In the genomic region with DNA sequence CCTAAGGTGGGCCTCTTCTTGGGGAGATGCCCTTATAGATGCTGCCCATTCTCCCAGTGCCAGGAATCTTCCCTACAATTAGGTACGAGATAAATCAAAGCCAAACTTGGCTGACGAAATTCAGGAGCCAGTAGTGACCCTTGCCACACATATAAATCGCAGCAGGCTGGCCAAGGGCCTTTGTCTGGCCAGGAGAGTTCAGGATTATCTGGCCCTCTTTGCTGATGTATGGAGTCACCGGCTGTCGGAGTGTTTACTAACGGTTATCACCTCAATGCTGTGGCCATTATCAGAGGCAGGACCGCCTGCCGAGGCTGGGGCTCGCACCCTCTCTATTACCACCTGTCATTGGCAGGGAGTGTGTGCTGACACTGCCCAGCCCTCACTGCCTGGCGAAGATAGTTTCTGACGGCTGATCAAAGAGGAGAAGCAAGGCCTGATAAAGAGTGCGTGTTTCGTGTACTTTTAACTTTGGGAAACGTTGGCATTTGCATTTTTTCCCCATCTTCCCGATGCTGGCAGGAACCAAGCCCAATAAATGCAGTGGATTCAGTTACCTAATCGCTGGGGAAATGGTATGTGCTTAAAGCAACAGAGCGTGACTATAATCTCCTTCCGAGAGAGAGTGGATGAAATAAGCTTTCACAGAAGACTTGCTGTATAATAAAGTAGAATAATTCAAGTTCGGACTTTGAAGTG, we compare ENCODE assay signal across 1 cellular context.
TF ChIP-seq lines count a peak whose summit lies in the region.

No MANE protein-coding gene starts in this region.

TF ChIP-seq in HepG2, 621 proteins besides CTCF, POLR2A, EP300 and RAD21 (continues in another document):
- TF ChIP-seq NR2C2 (CRISPR knock-in tag; IDR thresholded peaks at IDR 0.05; ENCODE audit: borderline replicate concordance) (peak; percentile 46; the same call in 1 of the 2 replicates), ZNF720 (CRISPR knock-in tag; IDR thresholded peaks at IDR 0.05) (0 out of 2 replicates have a peak, but pooled peaks have one; percentile 19), ZNF446 (CRISPR knock-in tag; IDR thresholded peaks at IDR 0.05) (0 out of 2 replicates have a peak, but pooled peaks have one; percentile 41), ZNF883 (CRISPR knock-in tag; IDR thresholded peaks at IDR 0.05; ENCODE audit: not compliant biosample characterization) (peak; percentile 75), HNF4A (CRISPR knock-in tag; IDR thresholded peaks at IDR 0.05) (peak; percentile 80), GTF2F1 (IDR thresholded peaks at IDR 0.05; ENCODE audit: low read length) (no peak), ZNF747 (CRISPR knock-in tag; IDR thresholded peaks at IDR 0.05; ENCODE audit: borderline replicate concordance) (peak; percentile 60; the same call in 1 of the 2 replicates), CREB1 (IDR thresholded peaks at IDR 0.05) (peak; percentile 30; the same call in 1 of the 2 replicates), CREB1 (CRISPR knock-in tag; IDR thresholded peaks at IDR 0.05) (peak; percentile 84), ZNF101 (CRISPR knock-in tag; IDR thresholded peaks at IDR 0.05; ENCODE audit: borderline replicate concordance, low read depth) (no peak), SALL1 (CRISPR knock-in tag; IDR thresholded peaks at IDR 0.05) (peak; percentile 96), STAG1 (CRISPR knock-in tag; IDR thresholded peaks at IDR 0.05) (peak; percentile 26; the same call in 1 of the 2 replicates), RARA (CRISPR knock-in tag; IDR thresholded peaks at IDR 0.05) (peak; percentile 82), TGIF2 (CRISPR knock-in tag; IDR thresholded peaks at IDR 0.05) (peak; percentile 92), SP5 (CRISPR knock-in tag; IDR thresholded peaks at IDR 0.05; ENCODE audit: borderline replicate concordance, low read depth) (peak; percentile 75), SPEN (CRISPR knock-in tag; IDR thresholded peaks at IDR 0.05; ENCODE audit: low read depth) (no peak), BRCA1 (CRISPR knock-in tag; IDR thresholded peaks at IDR 0.05) (peak; percentile 72; the same call in 1 of the 2 replicates), ZNF788 (CRISPR knock-in tag; IDR thresholded peaks at IDR 0.05; ENCODE audit: borderline replicate concordance) (peak; percentile 92; the same call in 1 of the 2 replicates), ZNF782 (CRISPR knock-in tag; IDR thresholded peaks at IDR 0.05; ENCODE audit: borderline replicate concordance) (no peak), DPF2 (CRISPR knock-in tag; IDR thresholded peaks at IDR 0.05; ENCODE audit: borderline replicate concordance, low read depth) (peak; percentile 45; the same call in 1 of the 2 replicates), KDM2A (CRISPR knock-in tag; IDR thresholded peaks at IDR 0.05; ENCODE audit: borderline replicate concordance, low read depth) (peak; percentile 32; the same call in 1 of the 2 replicates), ZNF703 (CRISPR knock-in tag; IDR thresholded peaks at IDR 0.05; ENCODE audit: borderline replicate concordance) (peak; percentile 60; the same call in 1 of the 2 replicates), HIVEP1 (CRISPR knock-in tag; IDR thresholded peaks at IDR 0.05) (peak; percentile 71), KLF12 (CRISPR knock-in tag; IDR thresholded peaks at IDR 0.05; ENCODE audit: borderline replicate concordance) (peak; percentile 68; the same call in 1 of the 2 replicates), KDM6A (CRISPR knock-in tag; IDR thresholded peaks at IDR 0.05; ENCODE audit: low read depth) (0 out of 2 replicates have a peak, but pooled peaks have one; percentile 47)
- TF ChIP-seq, protein P1, sequence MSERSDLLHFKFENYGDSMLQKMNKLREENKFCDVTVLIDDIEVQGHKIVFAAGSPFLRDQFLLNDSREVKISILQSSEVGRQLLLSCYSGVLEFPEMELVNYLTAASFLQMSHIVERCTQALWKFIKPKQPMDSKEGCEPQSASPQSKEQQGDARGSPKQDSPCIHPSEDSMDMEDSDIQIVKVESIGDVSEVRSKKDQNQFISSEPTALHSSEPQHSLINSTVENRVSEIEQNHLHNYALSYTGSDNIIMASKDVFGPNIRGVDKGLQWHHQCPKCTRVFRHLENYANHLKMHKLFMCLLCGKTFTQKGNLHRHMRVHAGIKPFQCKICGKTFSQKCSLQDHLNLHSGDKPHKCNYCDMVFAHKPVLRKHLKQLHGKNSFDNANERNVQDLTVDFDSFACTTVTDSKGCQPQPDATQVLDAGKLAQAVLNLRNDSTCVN (CRISPR knock-in tag; IDR thresholded peaks at IDR 0.05; ENCODE audit: borderline replicate concordance) = no peak
- TF ChIP-seq, protein P2, sequence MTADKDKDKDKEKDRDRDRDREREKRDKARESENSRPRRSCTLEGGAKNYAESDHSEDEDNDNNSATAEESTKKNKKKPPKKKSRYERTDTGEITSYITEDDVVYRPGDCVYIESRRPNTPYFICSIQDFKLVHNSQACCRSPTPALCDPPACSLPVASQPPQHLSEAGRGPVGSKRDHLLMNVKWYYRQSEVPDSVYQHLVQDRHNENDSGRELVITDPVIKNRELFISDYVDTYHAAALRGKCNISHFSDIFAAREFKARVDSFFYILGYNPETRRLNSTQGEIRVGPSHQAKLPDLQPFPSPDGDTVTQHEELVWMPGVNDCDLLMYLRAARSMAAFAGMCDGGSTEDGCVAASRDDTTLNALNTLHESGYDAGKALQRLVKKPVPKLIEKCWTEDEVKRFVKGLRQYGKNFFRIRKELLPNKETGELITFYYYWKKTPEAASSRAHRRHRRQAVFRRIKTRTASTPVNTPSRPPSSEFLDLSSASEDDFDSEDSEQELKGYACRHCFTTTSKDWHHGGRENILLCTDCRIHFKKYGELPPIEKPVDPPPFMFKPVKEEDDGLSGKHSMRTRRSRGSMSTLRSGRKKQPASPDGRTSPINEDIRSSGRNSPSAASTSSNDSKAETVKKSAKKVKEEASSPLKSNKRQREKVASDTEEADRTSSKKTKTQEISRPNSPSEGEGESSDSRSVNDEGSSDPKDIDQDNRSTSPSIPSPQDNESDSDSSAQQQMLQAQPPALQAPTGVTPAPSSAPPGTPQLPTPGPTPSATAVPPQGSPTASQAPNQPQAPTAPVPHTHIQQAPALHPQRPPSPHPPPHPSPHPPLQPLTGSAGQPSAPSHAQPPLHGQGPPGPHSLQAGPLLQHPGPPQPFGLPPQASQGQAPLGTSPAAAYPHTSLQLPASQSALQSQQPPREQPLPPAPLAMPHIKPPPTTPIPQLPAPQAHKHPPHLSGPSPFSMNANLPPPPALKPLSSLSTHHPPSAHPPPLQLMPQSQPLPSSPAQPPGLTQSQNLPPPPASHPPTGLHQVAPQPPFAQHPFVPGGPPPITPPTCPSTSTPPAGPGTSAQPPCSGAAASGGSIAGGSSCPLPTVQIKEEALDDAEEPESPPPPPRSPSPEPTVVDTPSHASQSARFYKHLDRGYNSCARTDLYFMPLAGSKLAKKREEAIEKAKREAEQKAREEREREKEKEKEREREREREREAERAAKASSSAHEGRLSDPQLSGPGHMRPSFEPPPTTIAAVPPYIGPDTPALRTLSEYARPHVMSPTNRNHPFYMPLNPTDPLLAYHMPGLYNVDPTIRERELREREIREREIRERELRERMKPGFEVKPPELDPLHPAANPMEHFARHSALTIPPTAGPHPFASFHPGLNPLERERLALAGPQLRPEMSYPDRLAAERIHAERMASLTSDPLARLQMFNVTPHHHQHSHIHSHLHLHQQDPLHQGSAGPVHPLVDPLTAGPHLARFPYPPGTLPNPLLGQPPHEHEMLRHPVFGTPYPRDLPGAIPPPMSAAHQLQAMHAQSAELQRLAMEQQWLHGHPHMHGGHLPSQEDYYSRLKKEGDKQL (CRISPR knock-in tag; IDR thresholded peaks at IDR 0.05; ENCODE audit: low read depth) = peak; percentile 85; the same call in 1 of the 2 replicates
- TF ChIP-seq, protein P3, sequence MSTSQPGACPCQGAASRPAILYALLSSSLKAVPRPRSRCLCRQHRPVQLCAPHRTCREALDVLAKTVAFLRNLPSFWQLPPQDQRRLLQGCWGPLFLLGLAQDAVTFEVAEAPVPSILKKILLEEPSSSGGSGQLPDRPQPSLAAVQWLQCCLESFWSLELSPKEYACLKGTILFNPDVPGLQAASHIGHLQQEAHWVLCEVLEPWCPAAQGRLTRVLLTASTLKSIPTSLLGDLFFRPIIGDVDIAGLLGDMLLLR (CRISPR knock-in tag; IDR thresholded peaks at IDR 0.05) = no peak; the same call in 1 of the 2 replicates
- TF ChIP-seq, protein P4, sequence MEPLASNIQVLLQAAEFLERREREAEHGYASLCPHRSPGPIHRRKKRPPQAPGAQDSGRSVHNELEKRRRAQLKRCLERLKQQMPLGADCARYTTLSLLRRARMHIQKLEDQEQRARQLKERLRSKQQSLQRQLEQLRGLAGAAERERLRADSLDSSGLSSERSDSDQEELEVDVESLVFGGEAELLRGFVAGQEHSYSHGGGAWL (CRISPR knock-in tag; IDR thresholded peaks at IDR 0.05) = no peak; the same call in 1 of the 2 replicates
- TF ChIP-seq, protein P5, sequence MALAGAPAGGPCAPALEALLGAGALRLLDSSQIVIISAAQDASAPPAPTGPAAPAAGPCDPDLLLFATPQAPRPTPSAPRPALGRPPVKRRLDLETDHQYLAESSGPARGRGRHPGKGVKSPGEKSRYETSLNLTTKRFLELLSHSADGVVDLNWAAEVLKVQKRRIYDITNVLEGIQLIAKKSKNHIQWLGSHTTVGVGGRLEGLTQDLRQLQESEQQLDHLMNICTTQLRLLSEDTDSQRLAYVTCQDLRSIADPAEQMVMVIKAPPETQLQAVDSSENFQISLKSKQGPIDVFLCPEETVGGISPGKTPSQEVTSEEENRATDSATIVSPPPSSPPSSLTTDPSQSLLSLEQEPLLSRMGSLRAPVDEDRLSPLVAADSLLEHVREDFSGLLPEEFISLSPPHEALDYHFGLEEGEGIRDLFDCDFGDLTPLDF (CRISPR knock-in tag; IDR thresholded peaks at IDR 0.05) = no peak
- TF ChIP-seq, protein P6, sequence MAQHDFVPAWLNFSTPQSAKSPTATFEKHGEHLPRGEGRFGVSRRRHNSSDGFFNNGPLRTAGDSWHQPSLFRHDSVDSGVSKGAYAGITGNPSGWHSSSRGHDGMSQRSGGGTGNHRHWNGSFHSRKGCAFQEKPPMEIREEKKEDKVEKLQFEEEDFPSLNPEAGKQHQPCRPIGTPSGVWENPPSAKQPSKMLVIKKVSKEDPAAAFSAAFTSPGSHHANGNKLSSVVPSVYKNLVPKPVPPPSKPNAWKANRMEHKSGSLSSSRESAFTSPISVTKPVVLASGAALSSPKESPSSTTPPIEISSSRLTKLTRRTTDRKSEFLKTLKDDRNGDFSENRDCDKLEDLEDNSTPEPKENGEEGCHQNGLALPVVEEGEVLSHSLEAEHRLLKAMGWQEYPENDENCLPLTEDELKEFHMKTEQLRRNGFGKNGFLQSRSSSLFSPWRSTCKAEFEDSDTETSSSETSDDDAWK (CRISPR knock-in tag; IDR thresholded peaks at IDR 0.05) = no peak
- TF ChIP-seq, protein P7, sequence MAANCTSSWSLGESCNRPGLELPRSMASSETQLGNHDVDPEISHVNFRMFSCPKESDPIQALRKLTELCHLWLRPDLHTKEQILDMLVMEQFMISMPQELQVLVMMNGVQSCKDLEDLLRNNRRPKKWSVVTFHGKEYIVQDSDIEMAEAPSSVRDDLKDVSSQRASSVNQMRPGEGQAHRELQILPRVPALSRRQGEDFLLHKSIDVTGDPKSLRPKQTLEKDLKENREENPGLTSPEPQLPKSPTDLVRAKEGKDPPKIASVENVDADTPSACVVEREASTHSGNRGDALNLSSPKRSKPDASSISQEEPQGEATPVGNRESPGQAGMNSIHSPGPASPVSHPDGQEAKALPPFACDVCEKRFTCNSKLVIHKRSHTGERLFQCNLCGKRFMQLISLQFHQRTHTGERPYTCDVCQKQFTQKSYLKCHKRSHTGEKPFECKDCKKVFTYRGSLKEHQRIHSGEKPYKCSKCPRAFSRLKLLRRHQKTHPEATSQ (CRISPR knock-in tag; IDR thresholded peaks at IDR 0.05; ENCODE audit: borderline replicate concordance) = peak; percentile 41; the same call in 1 of the 2 replicates
- TF ChIP-seq, protein P8, sequence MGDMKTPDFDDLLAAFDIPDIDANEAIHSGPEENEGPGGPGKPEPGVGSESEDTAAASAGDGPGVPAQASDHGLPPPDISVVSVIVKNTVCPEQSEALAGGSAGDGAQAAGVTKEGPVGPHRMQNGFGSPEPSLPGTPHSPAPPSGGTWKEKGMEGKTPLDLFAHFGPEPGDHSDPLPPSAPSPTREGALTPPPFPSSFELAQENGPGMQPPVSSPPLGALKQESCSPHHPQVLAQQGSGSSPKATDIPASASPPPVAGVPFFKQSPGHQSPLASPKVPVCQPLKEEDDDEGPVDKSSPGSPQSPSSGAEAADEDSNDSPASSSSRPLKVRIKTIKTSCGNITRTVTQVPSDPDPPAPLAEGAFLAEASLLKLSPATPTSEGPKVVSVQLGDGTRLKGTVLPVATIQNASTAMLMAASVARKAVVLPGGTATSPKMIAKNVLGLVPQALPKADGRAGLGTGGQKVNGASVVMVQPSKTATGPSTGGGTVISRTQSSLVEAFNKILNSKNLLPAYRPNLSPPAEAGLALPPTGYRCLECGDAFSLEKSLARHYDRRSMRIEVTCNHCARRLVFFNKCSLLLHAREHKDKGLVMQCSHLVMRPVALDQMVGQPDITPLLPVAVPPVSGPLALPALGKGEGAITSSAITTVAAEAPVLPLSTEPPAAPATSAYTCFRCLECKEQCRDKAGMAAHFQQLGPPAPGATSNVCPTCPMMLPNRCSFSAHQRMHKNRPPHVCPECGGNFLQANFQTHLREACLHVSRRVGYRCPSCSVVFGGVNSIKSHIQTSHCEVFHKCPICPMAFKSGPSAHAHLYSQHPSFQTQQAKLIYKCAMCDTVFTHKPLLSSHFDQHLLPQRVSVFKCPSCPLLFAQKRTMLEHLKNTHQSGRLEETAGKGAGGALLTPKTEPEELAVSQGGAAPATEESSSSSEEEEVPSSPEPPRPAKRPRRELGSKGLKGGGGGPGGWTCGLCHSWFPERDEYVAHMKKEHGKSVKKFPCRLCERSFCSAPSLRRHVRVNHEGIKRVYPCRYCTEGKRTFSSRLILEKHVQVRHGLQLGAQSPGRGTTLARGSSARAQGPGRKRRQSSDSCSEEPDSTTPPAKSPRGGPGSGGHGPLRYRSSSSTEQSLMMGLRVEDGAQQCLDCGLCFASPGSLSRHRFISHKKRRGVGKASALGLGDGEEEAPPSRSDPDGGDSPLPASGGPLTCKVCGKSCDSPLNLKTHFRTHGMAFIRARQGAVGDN (CRISPR knock-in tag; IDR thresholded peaks at IDR 0.05) = peak; percentile 96
- TF ChIP-seq, protein P9, sequence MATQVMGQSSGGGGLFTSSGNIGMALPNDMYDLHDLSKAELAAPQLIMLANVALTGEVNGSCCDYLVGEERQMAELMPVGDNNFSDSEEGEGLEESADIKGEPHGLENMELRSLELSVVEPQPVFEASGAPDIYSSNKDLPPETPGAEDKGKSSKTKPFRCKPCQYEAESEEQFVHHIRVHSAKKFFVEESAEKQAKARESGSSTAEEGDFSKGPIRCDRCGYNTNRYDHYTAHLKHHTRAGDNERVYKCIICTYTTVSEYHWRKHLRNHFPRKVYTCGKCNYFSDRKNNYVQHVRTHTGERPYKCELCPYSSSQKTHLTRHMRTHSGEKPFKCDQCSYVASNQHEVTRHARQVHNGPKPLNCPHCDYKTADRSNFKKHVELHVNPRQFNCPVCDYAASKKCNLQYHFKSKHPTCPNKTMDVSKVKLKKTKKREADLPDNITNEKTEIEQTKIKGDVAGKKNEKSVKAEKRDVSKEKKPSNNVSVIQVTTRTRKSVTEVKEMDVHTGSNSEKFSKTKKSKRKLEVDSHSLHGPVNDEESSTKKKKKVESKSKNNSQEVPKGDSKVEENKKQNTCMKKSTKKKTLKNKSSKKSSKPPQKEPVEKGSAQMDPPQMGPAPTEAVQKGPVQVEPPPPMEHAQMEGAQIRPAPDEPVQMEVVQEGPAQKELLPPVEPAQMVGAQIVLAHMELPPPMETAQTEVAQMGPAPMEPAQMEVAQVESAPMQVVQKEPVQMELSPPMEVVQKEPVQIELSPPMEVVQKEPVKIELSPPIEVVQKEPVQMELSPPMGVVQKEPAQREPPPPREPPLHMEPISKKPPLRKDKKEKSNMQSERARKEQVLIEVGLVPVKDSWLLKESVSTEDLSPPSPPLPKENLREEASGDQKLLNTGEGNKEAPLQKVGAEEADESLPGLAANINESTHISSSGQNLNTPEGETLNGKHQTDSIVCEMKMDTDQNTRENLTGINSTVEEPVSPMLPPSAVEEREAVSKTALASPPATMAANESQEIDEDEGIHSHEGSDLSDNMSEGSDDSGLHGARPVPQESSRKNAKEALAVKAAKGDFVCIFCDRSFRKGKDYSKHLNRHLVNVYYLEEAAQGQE (IDR thresholded peaks at IDR 0.05; ENCODE audit: borderline replicate concordance in 1 of 2, low read depth in 1 of 2, low read length in 2 of 2) = peak in 1 of 2 experiments; percentile 26; a peak in 1 of 4 replicates
